ENCODE assay signal across 11 cellular contexts in the genomic region with DNA sequence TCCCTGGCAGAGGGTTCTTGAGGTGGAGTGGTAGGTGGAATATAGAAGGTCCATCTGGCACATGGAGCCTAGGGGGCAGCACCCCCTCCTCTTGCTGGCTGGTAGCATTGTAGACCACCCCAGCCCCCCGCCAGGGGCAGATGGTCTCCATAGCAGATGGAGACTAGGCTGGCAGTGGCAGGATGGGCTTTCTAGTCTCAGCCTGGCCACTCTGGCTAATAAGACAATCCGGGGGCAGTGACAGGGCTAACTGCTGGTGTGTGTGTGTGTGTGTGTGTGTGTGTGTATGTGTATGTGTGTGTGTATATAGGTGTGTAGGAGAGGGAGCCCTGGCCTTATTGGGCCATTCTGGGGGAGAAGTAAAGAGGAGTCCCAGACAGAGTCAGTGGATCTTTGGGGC. TPM values are rescaled to one million over a fixed set of nuclear protein-coding genes. Genes with fewer than 3 reads are reported as not detected.
DNase-seq lines count a peak whose midpoint lies in the region; ATAC-seq lines count a peak whose summit lies in the region.
"Had no signal": no experiment of that assay in that cellular context is flagged by ENCODE, and none has a peak within 500 bp of the region (broad histone marks: within the 10 kb centered on the region; RNA-seq: fewer than 3 reads in every experiment).

No MANE protein-coding gene starts in this region.

- H3K4me3 Mint-ChIP-seq in activated T-cell treated with anti-CD3 and anti-CD28 coated beads, Interleukin-2, amount 50 U/mL, for 72 hours = peak overlapping the region; percentile 63 to 80
- H3K4me3 Mint-ChIP-seq in central memory CD8-positive, alpha-beta T cell = no peak overlapping the region
- H3K4me3 Mint-ChIP-seq: B cell had no signal

- no peaks in the 10 kb centered on the region for H3K27me3 Mint-ChIP-seq in activated T-cell treated with anti-CD3 and anti-CD28 coated beads, Interleukin-2, amount 50 U/mL, for 72 hours (ENCODE audit: low read depth)
- H3K27me3 Mint-ChIP-seq in central memory CD8-positive, alpha-beta T cell = no peaks in the 10 kb centered on the region

- peak overlapping the region in 16 of 21 experiments; percentile 19 to 93 (median 78) for H3K27ac ChIP-seq in skin epidermis
- H3K27ac ChIP-seq: ascending aorta had no signal

- peak overlapping the region; percentile 38 for H3K27ac Mint-ChIP-seq in activated T-cell treated with anti-CD3 and anti-CD28 coated beads, Interleukin-2, amount 50 U/mL, for 72 hours
- H3K27ac Mint-ChIP-seq in central memory CD8-positive, alpha-beta T cell (ENCODE audit: low read depth) = peak overlapping the region; percentile 83
- H3K27ac Mint-ChIP-seq: B cell had no signal

- H3K4me1 Mint-ChIP-seq in activated T-cell treated with anti-CD3 and anti-CD28 coated beads, Interleukin-2, amount 50 U/mL, for 72 hours (ENCODE audit: low read depth) = peaks cover 67% of the 10 kb centered on the region
- H3K4me1 Mint-ChIP-seq in central memory CD8-positive, alpha-beta T cell = peaks cover 47% of the 10 kb centered on the region

- ATAC-seq in activated T-cell treated with anti-CD3 and anti-CD28 coated beads, Interleukin-2, amount 50 U/mL, for 72 hours (replicated peaks in 1 of 2) = no peak
- ATAC-seq in central memory CD8-positive, alpha-beta T cell (replicated peaks; ENCODE audit: extremely low read depth, poor library complexity, severe bottlenecking) = no peak
- ATAC-seq in HG03139 (IDR thresholded peaks at IDR 0.05; ENCODE audit: unreplicated experiment) (no peak), GM18498 (IDR thresholded peaks at IDR 0.05; ENCODE audit: unreplicated experiment) (no peak)

- no peak for DNase-seq in activated T-cell treated with anti-CD3 and anti-CD28 coated beads, Interleukin-2, amount 50 U/mL, for 72 hours
- DNase-seq in activated T-cell treated with anti-CD3 and anti-CD28 coated beads for 4 hours = no peak
- peak; percentile 83 for DNase-seq in NCI-H524 treated with DMSO at 0.1 percent for 48 hours (lab: John Stamatoyannopoulos, UW)
- DNase-seq in central memory CD8-positive, alpha-beta T cell (ENCODE audit: low spot score in 2 of 2) = no peak
- DNase-seq in NCI-H1105 (lab: John Stamatoyannopoulos, UW) = no peak
- DNase-seq: NCI-H1436 had no signal

- H3K4me3 ChIP-seq in skin epidermis = no peak overlapping the region
- H3K4me3 ChIP-seq: ascending aorta had no signal

- peaks cover 4 to 5% of the 10 kb centered on the region in 2 donors for H3K36me3 Mint-ChIP-seq in activated T-cell treated with anti-CD3 and anti-CD28 coated beads, Interleukin-2, amount 50 U/mL, for 72 hours (ENCODE audit: insufficient read depth in 2 of 2)
- peaks cover 14% of the 10 kb centered on the region for H3K36me3 Mint-ChIP-seq in central memory CD8-positive, alpha-beta T cell (ENCODE audit: insufficient read depth)

- no peaks in the 10 kb centered on the region for H3K9me3 Mint-ChIP-seq in activated T-cell treated with anti-CD3 and anti-CD28 coated beads, Interleukin-2, amount 50 U/mL, for 72 hours
- no peaks in the 10 kb centered on the region for H3K9me3 Mint-ChIP-seq in central memory CD8-positive, alpha-beta T cell

RNA-seq across cellular contexts. Expression of a gene that starts 16.1 kb away (rescaled TPM):
- 10 to 100 TPM; 28.4 to 31.7 TPM for total RNA-seq in activated T-cell treated with anti-CD3 and anti-CD28 coated beads, Interleukin-2, amount 50 U/mL, for 72 hours

RNA-seq across cellular contexts. Expression of a gene that starts 17.9 kb away (rescaled TPM):
- not detected for total RNA-seq in activated T-cell treated with anti-CD3 and anti-CD28 coated beads, Interleukin-2, amount 50 U/mL, for 72 hours
- total RNA-seq: ascending aorta had no signal

RNA-seq across cellular contexts. Expression of a gene that starts 23.4 kb away (rescaled TPM):
- 10 to 100 TPM; 32.7 to 34.5 TPM for total RNA-seq in activated T-cell treated with anti-CD3 and anti-CD28 coated beads, Interleukin-2, amount 50 U/mL, for 72 hours

RNA-seq across cellular contexts. Expression of a gene that starts 38.8 kb away (rescaled TPM):
- total RNA-seq in activated T-cell treated with anti-CD3 and anti-CD28 coated beads, Interleukin-2, amount 50 U/mL, for 72 hours = 10 to 100 TPM; 67.9 to 81.4 TPM
